ENCODE assay signal across 28 cellular contexts in the genomic region with DNA sequence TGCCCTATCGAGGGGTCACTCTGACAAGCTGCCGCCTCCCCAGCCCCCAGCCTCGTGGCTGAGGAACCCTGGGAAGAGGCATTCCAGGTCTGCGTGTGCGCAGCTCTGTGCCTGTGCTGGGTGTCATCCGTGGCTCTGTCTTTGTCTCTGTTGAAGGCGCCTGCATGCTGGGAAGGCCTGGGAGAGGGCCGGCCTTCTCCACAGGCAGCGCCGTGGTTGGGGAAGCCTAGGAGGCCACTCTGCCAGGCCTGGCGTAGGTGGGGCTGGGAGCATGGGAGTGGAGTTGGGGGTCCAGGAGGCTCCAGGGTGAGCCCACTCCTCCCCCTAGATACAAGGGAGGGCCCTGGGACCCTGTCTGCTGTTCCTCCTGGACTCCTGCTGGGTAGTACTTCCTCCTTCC. TPM values are rescaled to one million over a fixed set of nuclear protein-coding genes. Genes with fewer than 3 reads are reported as not detected.
DNase-seq lines count a peak whose midpoint lies in the region; ATAC-seq, FAIRE-seq and TF ChIP-seq lines count a peak whose summit lies in the region.
"Had no signal": no experiment of that assay in that cellular context is flagged by ENCODE, and none has a peak within 500 bp of the region (broad histone marks: within the 10 kb centered on the region; RNA-seq: fewer than 3 reads in every experiment).

No MANE protein-coding gene starts in this region.

- peaks cover 3% of the 10 kb centered on the region for H3K9me1 ChIP-seq in K562 (ENCODE audit: control insufficient read depth, insufficient read depth, low read length)

- H3K4me3 ChIP-seq in K562, result no peak overlapping the region
- peak overlapping the region; percentile 54 for H3K4me3 ChIP-seq in lung
- H3K4me3 ChIP-seq in stomach, result peak overlapping the region in 3 of 4 donors; percentile 72 to 92 (median 83)
- H3K4me3 ChIP-seq in HAP-1, result no peak overlapping the region
- H3K4me3 ChIP-seq: body of pancreas had no signal

- H3K36me3 ChIP-seq in K562 (ENCODE audit: control insufficient read depth, insufficient read depth, low read length), result peaks cover 7% of the 10 kb centered on the region; the same call in 1 of the 3 replicates
- peaks cover 0 to 15% of the 10 kb centered on the region in 2 donors for H3K36me3 ChIP-seq in lung (ENCODE audit: control insufficient read depth in 2 of 2, insufficient read depth in 2 of 2, low read length in 2 of 2)
- peaks cover 4 to 27% (median 15%) of the 10 kb centered on the region in 4 donors for H3K36me3 ChIP-seq in stomach
- 0 out of 2 replicates have a peak, but pooled peaks cover 4% of the 10 kb centered on the region for H3K36me3 ChIP-seq in HAP-1 (replicated peaks)

- TF ChIP-seq RAD21 in Ishikawa (IDR thresholded peaks at IDR 0.05; ENCODE audit: low read depth), result no peak
- TF ChIP-seq RAD21 in K562 (CRISPR knock-in tag; conservative IDR thresholded peaks at IDR 0.05 in 1 of 2, IDR thresholded peaks at IDR 0.05 in 1 of 2), result no peak

- 0 out of 2 replicates have a peak, but pooled peaks cover 7% of the 10 kb centered on the region for H4K20me1 ChIP-seq in K562 (replicated peaks; ENCODE audit: control insufficient read depth, insufficient read depth, low read length)

- H3K79me2 ChIP-seq in K562 (ENCODE audit: control insufficient read depth, insufficient read depth, low read length), result peaks cover 25% of the 10 kb centered on the region

- H3K9me3 ChIP-seq in K562 (replicated peaks; ENCODE audit: control insufficient read depth, insufficient read depth, low read depth, low read length) (no peaks in the 10 kb centered on the region), lung (ENCODE audit: control insufficient read depth in 2 of 2, insufficient read depth in 1 of 2, low read length in 1 of 2) (no peaks in the 10 kb centered on the region), stomach (no peaks in the 10 kb centered on the region), HAP-1 (no peaks in the 10 kb centered on the region)
- H3K9me3 ChIP-seq: body of pancreas had no signal

- H3K27ac ChIP-seq in K562 (ENCODE audit: extremely low read depth, low read depth, low read length) (no peak overlapping the region), lung (ENCODE audit: low read depth in 1 of 2, low read length in 1 of 2) (peak overlapping the region; percentile 4 to 67), stomach (peak overlapping the region in 3 of 5 donors; percentile 88 to 95 (median 92))
- H3K27ac ChIP-seq: foreskin keratinocyte had no signal

- CTCF ChIA-PET in K562 (lab: Yijun Ruan, JAX; ENCODE audit: low intra/inter-chr PET ratio), result no interaction called here

- 78% methylated on average over 11 of the region's 11 CpGs for WGBS in K562 (ENCODE audit: insufficient coverage, low coverage, missing lambda C conversion rate)
- 76 to 82% methylated on average over 11 of the region's 11 CpGs for WGBS in lung, 2 donors
- WGBS in stomach, 5 donors, result 71 to 86% (median 85%) methylated on average over 1 to 11 of the region's 11 CpGs

- H3K4me1 ChIP-seq in K562 (replicated peaks in 1 of 2; ENCODE audit: control insufficient read depth in 2 of 2, insufficient read depth in 2 of 2, low read length in 2 of 2) (peaks cover 25 to 86% of the 10 kb centered on the region in 2 experiments), lung (ENCODE audit: control insufficient read depth in 2 of 2, insufficient read depth in 2 of 2, low read length in 2 of 2) (peaks cover 0 to 33% of the 10 kb centered on the region in 2 donors), stomach (peaks cover 59 to 82% (median 77%) of the 10 kb centered on the region in 4 donors), HAP-1 (peaks cover 3% of the 10 kb centered on the region; the same call in 1 of the 2 replicates)

- no peak for TF ChIP-seq CTCF in K562 (IDR thresholded peaks at IDR 0.05 in 2 of 3, conservative IDR thresholded peaks at IDR 0.05 in 1 of 3; ENCODE audit: insufficient read depth in 2 of 3, low read depth in 1 of 3, low read length in 3 of 3)
- no peak for TF ChIP-seq CTCF in lung (IDR thresholded peaks at IDR 0.05; ENCODE audit: control extremely low read depth, extremely low read depth)
- TF ChIP-seq CTCF in stomach (IDR thresholded peaks at IDR 0.05), result no peak

- peak overlapping the region in 1 of 2 experiments; percentile 55; a peak in 1 of 4 replicates for H3K9ac ChIP-seq in K562 (ENCODE audit: insufficient read depth in 1 of 2, low read depth in 2 of 2, low read length in 2 of 2)

- H3K27me3 ChIP-seq in K562 (ENCODE audit: control insufficient read depth in 2 of 2, insufficient read depth in 2 of 2, low read length in 2 of 2) (no peaks in the 10 kb centered on the region), lung (ENCODE audit: control insufficient read depth, insufficient read depth) (no peaks in the 10 kb centered on the region), stomach (peaks cover 0 to 7% (median 0%) of the 10 kb centered on the region in 3 donors), HAP-1 (ENCODE audit: low read depth) (no peaks in the 10 kb centered on the region)
- H3K27me3 ChIP-seq: body of pancreas, foreskin keratinocyte had no signal

- no peak for TF ChIP-seq POLR2A in K562 (conservative IDR thresholded peaks at IDR 0.05)
- no peak for TF ChIP-seq POLR2A in stomach (IDR thresholded peaks at IDR 0.05)

- H2AFZ ChIP-seq in K562 (ENCODE audit: low read depth, low read length), result no peak overlapping the region

- FAIRE-seq in K562 (lab: Jason Lieb, UNC), result no peak
- FAIRE-seq: GM18507, HTR-8/SVneo had no signal

- H3K4me2 ChIP-seq in K562 (ENCODE audit: insufficient read depth, low read length), result no peak overlapping the region

- intact Hi-C loops in K562 (cut with micrococcal nuclease), result no loop called here
- intact Hi-C loops in stomach (cut with DNase I; ENCODE audit: low total_unique reads), result no loop called here

- TF ChIP-seq EP300 in Ishikawa (IDR thresholded peaks at IDR 0.05; ENCODE audit: borderline replicate concordance) (peak; percentile 42; the same call in 1 of the 2 replicates), K562 (IDR thresholded peaks at IDR 0.05; ENCODE audit: low read length) (no peak), stomach (IDR thresholded peaks at IDR 0.05) (no peak)

- DNase-seq in K562 (ENCODE audit: extremely low read depth in 1 of 4, low spot score in 3 of 4), result no peak
- DNase-seq in lung (ENCODE audit: low spot score), result no peak
- no peak for DNase-seq in stomach
- DNase-seq in NCI-H1105 (lab: John Stamatoyannopoulos, UW), result no peak
- DNase-seq in COLO668 (lab: John Stamatoyannopoulos, UW; ENCODE audit: unreplicated experiment), result no peak
- DNase-seq in HAP-1 (ENCODE audit: low spot score in 2 of 2), result no peak
- DNase-seq: activated CD4-positive, alpha-beta T cell treated with anti-CD3 and anti-CD28 coated beads for 48 hours; activated T-cell treated with anti-CD3 and anti-CD28 coated beads, Interleukin-2, amount 50 U/mL, for 4 hours; body of pancreas; CD8-positive, alpha-beta T cell; DMS153; effector memory CD4-positive, alpha-beta T cell; erythroblast; foreskin keratinocyte; hypothalamus; Karpas-422; NCI-H1694; NCI-H2171 treated with DMSO at 0.1 percent for 48 hours; NCI-H526; stimulated activated CD4-positive, alpha-beta T cell treated with anti-CD3 and anti-CD28 coated beads, Interleukin-12 subunit alpha, Interleukin-12 subunit beta, amount 100 ng/mL, for 4 hours; stimulated activated CD4-positive, alpha-beta T cell treated with anti-CD3 and anti-CD28 coated beads, Interleukin-4, amount 100 ng/mL, for 24 hours; stimulated activated naive B cell treated with anti-CD40 and anti-IgM and Interleukin-4, amounts not matched to agents 10 μg/mL and 1 μg/mL and 100 μg/mL, for 72 hours; T-helper 17 cell had no signal

- no peak for ATAC-seq in K562
- no peak for ATAC-seq in lung (ENCODE audit: insufficient read depth, low FRiP score)
- no peak for ATAC-seq in HG03460 (IDR thresholded peaks at IDR 0.05; ENCODE audit: unreplicated experiment)
- ATAC-seq: activated T-cell treated with anti-CD3 and anti-CD28 coated beads, Interleukin-2, amount 50 U/mL, for 4 hours; body of pancreas; CD8-positive, alpha-beta T cell; foreskin keratinocyte; stimulated activated naive B cell treated with anti-CD40 and anti-IgM and Interleukin-4, amounts not matched to agents 10 μg/mL and 1 μg/mL and 100 μg/mL, for 72 hours; T-helper 17 cell had no signal

- BruUV-seq in K562 (replicated peaks; lab: Mats Ljungman, UMichigan), result no TSS peak

- POLR2A ChIA-PET in K562 (lab: Yijun Ruan, JAX), result interaction anchor here (0.6 to 1.5 kb wide), 3 partner anchors 11 to 125 kb away, joined by 3 to 6 read pairs (median 3); partner anchors contain the start of gene TRAF7

- in situ Hi-C loops in K562 (cut with MboI) (no loop called here), HAP-1 (cut with MboI; ENCODE audit: low sequenced_read_pairs) (no loop called here)

RNA-seq across cellular contexts. Expression of gene NHERF2, which starts 3.3 kb away (rescaled TPM):
- total RNA-seq in K562 (2011; cell fraction: chromatin; rRNA removed; ENCODE audit: low replicate concordance), result 6.2 and 27.3 TPM in 2 replicates
- 16.4 and 21.7 TPM in 2 replicates for total RNA-seq in K562 (2011; cell fraction: nucleolus; rRNA removed)
- 7.1 and 12.7 TPM in 2 replicates for total RNA-seq in K562 (2011; cell fraction: nucleoplasm; rRNA removed)
- 23.4 and 34.2 TPM in 2 replicates for total RNA-seq in K562 (2014; rRNA removed)
- total RNA-seq in K562 (2014; rRNA removed; fragmentation: Illumina TruSeq; extraction: Trizol), result 2.0 and 2.6 TPM in 2 replicates
- 11.2 and 12.9 TPM in 2 replicates for total RNA-seq in K562 (2015; rRNA removed; fragmentation: Illumina TruSeq; extraction: Trizol)
- 42.0 and 44.1 TPM in 2 replicates for total RNA-seq in K562 (2021)
- 12.5 and 16.4 TPM in 2 replicates for polyA plus RNA-seq in K562 (2011; rRNA removed)
- polyA plus RNA-seq in K562 (2011; cell fraction: cytosol; rRNA removed), result 20.6 and 61.9 TPM in 2 replicates
- 19.3 and 38.5 TPM in 2 replicates for polyA plus RNA-seq in K562 (2011; cell fraction: nucleus; rRNA removed)
- polyA plus RNA-seq in K562 (2012), result 22.8 and 27.9 TPM in 2 replicates
- 8.5 and 24.9 TPM in 2 replicates for polyA plus RNA-seq in K562 (2014; fragmentation: Illumina TruSeq; extraction: Trizol)
- polyA plus RNA-seq in K562 (2014; fragmentation: Nextera tagmentation; extraction: Ambion mirVana), result under 1 TPM; 0.15 to 0.38 TPM
- 29.4 and 29.5 TPM in 2 replicates for polyA plus RNA-seq in K562 (2014; rRNA removed)
- polyA minus RNA-seq in K562 (2011; rRNA and poly(A)+ RNA removed), result 2.7 and 6.3 TPM in 2 replicates
- 21.2 and 23.6 TPM in 2 replicates for polyA minus RNA-seq in K562 (2011; cell fraction: cytosol; rRNA and poly(A)+ RNA removed)
- polyA minus RNA-seq in K562 (2011; cell fraction: nucleus; rRNA and poly(A)+ RNA removed), result 7.3 and 8.8 TPM in 2 replicates
- total RNA-seq in lung, result 100 to 1,000 TPM; 142 to 468 TPM
- polyA plus RNA-seq in lung, result 100 to 1,000 TPM; 192 to 297 TPM
- total RNA-seq in stomach, result 100 to 1,000 TPM in 2 of 5 donors, 10 to 100 TPM in 3; 17.4 to 201 (median 95.5) TPM
- 100 to 1,000 TPM in 2 of 3 donors, 10 to 100 TPM in 1; 65.4 to 236 (median 157) TPM for polyA plus RNA-seq in stomach

RNA-seq across cellular contexts. Expression of gene NPW, which starts 10.5 kb away (rescaled TPM):
- 1.9 TPM in 1 of 2 replicates, not detected in the other for total RNA-seq in K562 (2011; cell fraction: chromatin; rRNA removed; ENCODE audit: low replicate concordance)
- total RNA-seq in K562 (2011; cell fraction: nucleolus; rRNA removed), result 7.1 and 10.2 TPM in 2 replicates
- 1.8 and 2.1 TPM in 2 replicates for total RNA-seq in K562 (2011; cell fraction: nucleoplasm; rRNA removed)
- total RNA-seq in K562 (2014; rRNA removed) (2.6 and 4.2 TPM in 2 replicates), K562 (2014; rRNA removed; fragmentation: Illumina TruSeq; extraction: Trizol) (not detected in 2 replicates), K562 (2015; rRNA removed; fragmentation: Illumina TruSeq; extraction: Trizol) (0.14 and 0.23 TPM in 2 replicates), K562 (2021) (3.1 and 4.6 TPM in 2 replicates), lung (1 to 10 TPM in 1 of 2 donors, under 1 TPM in 1; 0.71 to 1.3 TPM), stomach (under 1 TPM in 1 of 5 donors, not detected in 4; 0.55 TPM)
- polyA plus RNA-seq in K562 (2011; rRNA removed) (0.31 and 0.32 TPM in 2 replicates), K562 (2014; fragmentation: Illumina TruSeq; extraction: Trizol) (not detected in 2 replicates), K562 (2014; fragmentation: Nextera tagmentation; extraction: Ambion mirVana) (not detected), K562 (2014; rRNA removed) (0.85 and 4.0 TPM in 2 replicates), lung (under 1 TPM; 0.12 to 0.34 TPM), stomach (10 to 100 TPM in 1 of 3 donors, 1 to 10 TPM in 2; 1.6 to 12.4 (median 2.4) TPM)
- polyA plus RNA-seq in K562 (2011; cell fraction: cytosol; rRNA removed), result 0.90 and 6.1 TPM in 2 replicates
- 0.66 and 1.5 TPM in 2 replicates for polyA plus RNA-seq in K562 (2011; cell fraction: nucleus; rRNA removed)
- polyA plus RNA-seq in K562 (2012), result 1.6 and 1.8 TPM in 2 replicates
- polyA minus RNA-seq in K562 (2011; rRNA and poly(A)+ RNA removed), result not detected in 2 replicates
- polyA minus RNA-seq in K562 (2011; cell fraction: cytosol; rRNA and poly(A)+ RNA removed), result 1.4 and 2.0 TPM in 2 replicates
- 0.67 and 1.3 TPM in 2 replicates for polyA minus RNA-seq in K562 (2011; cell fraction: nucleus; rRNA and poly(A)+ RNA removed)
- total RNA-seq: body of pancreas; CD8-positive, alpha-beta T cell; G401 had no signal

RNA-seq across cellular contexts. Expression of gene NTHL1, which starts 17.6 kb away (rescaled TPM):
- 7.3 and 19.8 TPM in 2 replicates for total RNA-seq in K562 (2011; cell fraction: chromatin; rRNA removed; ENCODE audit: low replicate concordance)
- 25.7 and 29.0 TPM in 2 replicates for total RNA-seq in K562 (2011; cell fraction: nucleolus; rRNA removed)
- 12.0 and 20.0 TPM in 2 replicates for total RNA-seq in K562 (2011; cell fraction: nucleoplasm; rRNA removed)
- total RNA-seq in K562 (2014; rRNA removed) (58.8 and 76.7 TPM in 2 replicates), K562 (2014; rRNA removed; fragmentation: Illumina TruSeq; extraction: Trizol) (3.6 and 6.7 TPM in 2 replicates), K562 (2015; rRNA removed; fragmentation: Illumina TruSeq; extraction: Trizol) (27.9 and 30.6 TPM in 2 replicates), K562 (2021) (43.5 and 54.2 TPM in 2 replicates), lung (10 to 100 TPM; 19.3 to 37.8 TPM), stomach (100 to 1,000 TPM in 2 of 5 donors, 1 to 10 TPM in 3; 2.3 to 663 (median 9.5) TPM)
- polyA plus RNA-seq in K562 (2011; rRNA removed) (17.6 and 27.0 TPM in 2 replicates), K562 (2014; fragmentation: Illumina TruSeq; extraction: Trizol) (11.4 and 20.2 TPM in 2 replicates), K562 (2014; fragmentation: Nextera tagmentation; extraction: Ambion mirVana) (1 to 10 TPM; 1.1 to 4.7 TPM), K562 (2014; rRNA removed) (45.0 and 52.8 TPM in 2 replicates), lung (10 to 100 TPM; 20.4 to 43.5 TPM), stomach (10 to 100 TPM; 29.2 to 40.6 (median 36.6) TPM)
- polyA plus RNA-seq in K562 (2011; cell fraction: cytosol; rRNA removed), result 49.2 and 100 TPM in 2 replicates
- 20.3 and 30.8 TPM in 2 replicates for polyA plus RNA-seq in K562 (2011; cell fraction: nucleus; rRNA removed)
- polyA plus RNA-seq in K562 (2012), result 27.8 and 29.2 TPM in 2 replicates
- 5.4 and 8.8 TPM in 2 replicates for polyA minus RNA-seq in K562 (2011; rRNA and poly(A)+ RNA removed)
- 14.4 and 19.7 TPM in 2 replicates for polyA minus RNA-seq in K562 (2011; cell fraction: cytosol; rRNA and poly(A)+ RNA removed)
- 7.1 TPM in 2 replicates for polyA minus RNA-seq in K562 (2011; cell fraction: nucleus; rRNA and poly(A)+ RNA removed)

RNA-seq across cellular contexts. Expression of gene TSC2, which starts 17.7 kb away (rescaled TPM):
- total RNA-seq in K562 (2011; cell fraction: chromatin; rRNA removed; ENCODE audit: low replicate concordance), result 274 and 710 TPM in 2 replicates
- 311 and 338 TPM in 2 replicates for total RNA-seq in K562 (2011; cell fraction: nucleolus; rRNA removed)
- 244 and 254 TPM in 2 replicates for total RNA-seq in K562 (2011; cell fraction: nucleoplasm; rRNA removed)
- 20.3 and 28.1 TPM in 2 replicates for total RNA-seq in K562 (2014; rRNA removed)
- 15.0 and 20.1 TPM in 2 replicates for total RNA-seq in K562 (2014; rRNA removed; fragmentation: Illumina TruSeq; extraction: Trizol)
- 16.6 and 19.6 TPM in 2 replicates for total RNA-seq in K562 (2015; rRNA removed; fragmentation: Illumina TruSeq; extraction: Trizol)
- 65.8 and 68.1 TPM in 2 replicates for total RNA-seq in K562 (2021)
- polyA plus RNA-seq in K562 (2011; rRNA removed), result 15.5 and 35.5 TPM in 2 replicates
- polyA plus RNA-seq in K562 (2011; cell fraction: cytosol; rRNA removed), result 21.9 and 33.6 TPM in 2 replicates
- 157 and 220 TPM in 2 replicates for polyA plus RNA-seq in K562 (2011; cell fraction: nucleus; rRNA removed)
- polyA plus RNA-seq in K562 (2012), result 46.9 and 75.1 TPM in 2 replicates
- 27.8 and 35.8 TPM in 2 replicates for polyA plus RNA-seq in K562 (2014; fragmentation: Illumina TruSeq; extraction: Trizol)
- 1 to 10 TPM; 1.3 to 2.3 TPM for polyA plus RNA-seq in K562 (2014; fragmentation: Nextera tagmentation; extraction: Ambion mirVana)
- polyA plus RNA-seq in K562 (2014; rRNA removed), result 32.0 and 35.2 TPM in 2 replicates
- polyA minus RNA-seq in K562 (2011; rRNA and poly(A)+ RNA removed), result 41.8 and 43.8 TPM in 2 replicates
- polyA minus RNA-seq in K562 (2011; cell fraction: cytosol; rRNA and poly(A)+ RNA removed), result 49.2 and 80.8 TPM in 2 replicates
- 48.9 and 58.8 TPM in 2 replicates for polyA minus RNA-seq in K562 (2011; cell fraction: nucleus; rRNA and poly(A)+ RNA removed)
- 100 to 1,000 TPM in 1 of 2 donors, 10 to 100 TPM in 1; 93.4 to 146 TPM for total RNA-seq in lung
- polyA plus RNA-seq in lung, result 10 to 100 TPM; 36.5 to 51.9 TPM
- 100 to 1,000 TPM in 3 of 5 donors, 10 to 100 TPM in 2; 68.5 to 369 (median 118) TPM for total RNA-seq in stomach
- polyA plus RNA-seq in stomach, result 10 to 100 TPM; 40.8 to 46.0 (median 41.1) TPM

RNA-seq across cellular contexts. Expression of gene ZNF598, which starts 20.4 kb away (rescaled TPM):
- total RNA-seq in K562 (2011; cell fraction: chromatin; rRNA removed; ENCODE audit: low replicate concordance), result 32.9 and 115 TPM in 2 replicates
- total RNA-seq in K562 (2011; cell fraction: nucleolus; rRNA removed), result 90.6 and 99.4 TPM in 2 replicates
- total RNA-seq in K562 (2011; cell fraction: nucleoplasm; rRNA removed), result 37.9 and 42.6 TPM in 2 replicates
- total RNA-seq in K562 (2014; rRNA removed) (39.7 and 50.2 TPM in 2 replicates), K562 (2014; rRNA removed; fragmentation: Illumina TruSeq; extraction: Trizol) (9.7 and 11.1 TPM in 2 replicates), K562 (2015; rRNA removed; fragmentation: Illumina TruSeq; extraction: Trizol) (29.6 and 33.6 TPM in 2 replicates), K562 (2021) (114 and 115 TPM in 2 replicates), lung (10 to 100 TPM; 13.9 to 49.8 TPM), stomach (10 to 100 TPM; 16.3 to 86.2 (median 34.8) TPM)
- polyA plus RNA-seq in K562 (2011; rRNA removed) (17.1 and 28.0 TPM in 2 replicates), K562 (2014; fragmentation: Illumina TruSeq; extraction: Trizol) (30.3 and 61.9 TPM in 2 replicates), K562 (2014; fragmentation: Nextera tagmentation; extraction: Ambion mirVana) (under 1 TPM; 0.11 to 0.39 TPM), K562 (2014; rRNA removed) (77.4 and 97.5 TPM in 2 replicates), lung (10 to 100 TPM; 29.1 to 42.8 TPM), stomach (10 to 100 TPM; 21.1 to 31.0 (median 21.4) TPM)
- polyA plus RNA-seq in K562 (2011; cell fraction: cytosol; rRNA removed), result 35.0 and 75.6 TPM in 2 replicates
- 103 and 165 TPM in 2 replicates for polyA plus RNA-seq in K562 (2011; cell fraction: nucleus; rRNA removed)
- 40.3 and 76.1 TPM in 2 replicates for polyA plus RNA-seq in K562 (2012)
- polyA minus RNA-seq in K562 (2011; rRNA and poly(A)+ RNA removed), result 6.6 and 10.0 TPM in 2 replicates
- 41.5 and 59.8 TPM in 2 replicates for polyA minus RNA-seq in K562 (2011; cell fraction: cytosol; rRNA and poly(A)+ RNA removed)
- polyA minus RNA-seq in K562 (2011; cell fraction: nucleus; rRNA and poly(A)+ RNA removed), result 23.7 and 27.3 TPM in 2 replicates

Comparison
In these comparisons a context has a peak if more than half of its experiments do, and no peak if none do; other contexts are left out.
1. H3K4me3 ChIP-seq: peak in lung (single experiment) and stomach (3 of 4); none in K562 (single experiment) and HAP-1 (single experiment).